In genomic region chr7:108525985-108526767, GRCh38 we compare ENCODE assay signal across 8 cellular contexts. TPM values are rescaled to one million over a fixed set of nuclear protein-coding genes. Genes with fewer than 3 reads are reported as not detected.
DNase-seq lines count a peak whose midpoint lies in the region; ATAC-seq lines count a peak whose summit lies in the region.

PNPLA8 (minus strand) TSS chr7:108526135; CDS start chr7:108515491, 10,644 bp downstream.

- peaks cover 6% of the 10 kb centered on the region for H3K4me1 ChIP-seq in effector memory CD4-positive, alpha-beta T cell (ENCODE audit: control insufficient read depth, insufficient read depth, low read length, poor library complexity, severe bottlenecking)

- no peaks in the 10 kb centered on the region for H3K27me3 ChIP-seq in effector memory CD4-positive, alpha-beta T cell (replicated peaks; ENCODE audit: control insufficient read depth, insufficient read depth, low read length, poor library complexity, severe bottlenecking)

- H3K9me3 ChIP-seq in effector memory CD4-positive, alpha-beta T cell (ENCODE audit: control insufficient read depth, low read length), result no peaks in the 10 kb centered on the region

- H3K36me3 ChIP-seq in effector memory CD4-positive, alpha-beta T cell (ENCODE audit: control insufficient read depth, insufficient read depth, low read length), result no peaks in the 10 kb centered on the region

- peak within 1 kb of the TSS; percentile 86 for H3K4me3 ChIP-seq in effector memory CD4-positive, alpha-beta T cell (ENCODE audit: insufficient read depth, low read depth, low read length, poor library complexity, severe bottlenecking)

- H3K27ac ChIP-seq in effector memory CD4-positive, alpha-beta T cell (ENCODE audit: insufficient read depth, low read length, poor library complexity, severe bottlenecking), result peak within 1 kb of the TSS; percentile 97

- ATAC-seq in GM21360 (IDR thresholded peaks at IDR 0.05; ENCODE audit: unreplicated experiment), result peak; percentile 93

- DNase-seq in COLO668 (lab: John Stamatoyannopoulos, UW; ENCODE audit: unreplicated experiment), result peak; percentile 99
- peak; percentile 100 for DNase-seq in HT1080 (ENCODE audit: low read depth)
- peak; percentile 88 for DNase-seq in NOMO-1 treated with DMSO at 0.1 percent for 48 hours (lab: John Stamatoyannopoulos, UW; ENCODE audit: unreplicated experiment)
- peak; percentile 100 for DNase-seq in activated CD8-positive, alpha-beta memory T cell treated with anti-CD3 and anti-CD28 coated beads for 4 hours (ENCODE audit: low read depth in 2 of 2)
- DNase-seq in effector memory CD4-positive, alpha-beta T cell, result peak; percentile 99 to 100 (median 100)
- peak; percentile 100 for DNase-seq in lung microvascular endothelial cell (ENCODE audit: low read depth in 2 of 2)
- DNase-seq in stimulated activated CD4-positive, alpha-beta T cell treated with anti-CD3 and anti-CD28 coated beads, TNF-alpha, amount 100 ng/mL, for 48 hours (ENCODE audit: low read depth in 3 of 3), result peak; percentile 99 to 100 (median 100)

RNA-seq across cellular contexts. Expression of gene PNPLA8, which starts in this region (rescaled TPM):
- 11.1 and 21.2 TPM in 2 replicates for total RNA-seq in HT1080 (2014; rRNA removed; shearing (Covaris generic))
- 17.2 and 20.4 TPM in 2 replicates for polyA plus RNA-seq in HT1080 (2015; cell fraction: cytosol; rRNA removed)
- 15.4 and 17.5 TPM in 2 replicates for polyA plus RNA-seq in HT1080 (2015; cell fraction: nucleus; rRNA removed)
- 20.5 and 27.6 TPM in 2 replicates for total RNA-seq in lung microvascular endothelial cell

Comparison
In these comparisons a context has a peak if more than half of its experiments do, and no peak if none do; other contexts are left out.
1. Peak in every context shown above with its lines: DNase-seq, ATAC-seq, H3K4me3 ChIP-seq and H3K27ac ChIP-seq.